In the genomic region with DNA sequence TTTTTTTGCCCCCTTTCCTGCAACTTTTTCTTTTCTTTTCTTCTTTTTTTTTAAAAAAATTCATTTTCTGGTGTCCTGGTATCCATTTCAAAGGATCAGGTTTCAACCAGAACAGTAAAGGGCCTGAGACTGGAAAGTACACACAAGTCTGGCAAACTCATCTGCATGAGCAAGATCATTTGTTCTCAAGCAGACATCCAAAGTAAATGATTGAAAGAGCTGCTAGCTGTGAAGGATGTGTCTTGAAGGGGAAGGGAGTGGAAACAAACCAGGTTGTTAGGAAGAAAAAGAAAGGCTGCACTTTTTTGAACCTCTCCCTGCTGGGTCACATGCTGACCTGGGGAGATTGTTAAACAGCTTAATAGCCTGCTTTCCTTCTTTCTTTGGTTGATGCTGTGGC, we compare ENCODE assay signal across 8 cellular contexts. TPM values are rescaled to one million over a fixed set of nuclear protein-coding genes. Genes with fewer than 3 reads are reported as not detected.
DNase-seq lines count a peak whose midpoint lies in the region; ATAC-seq and TF ChIP-seq lines count a peak whose summit lies in the region.
"Had no signal": no experiment of that assay in that cellular context is flagged by ENCODE, and none has a peak within 500 bp of the region (broad histone marks: within the 10 kb centered on the region; RNA-seq: fewer than 3 reads in every experiment).

No MANE protein-coding gene starts in this region.

- ATAC-seq in GM21360 (IDR thresholded peaks at IDR 0.05; ENCODE audit: unreplicated experiment) (no peak), HG02852 (IDR thresholded peaks at IDR 0.05; ENCODE audit: unreplicated experiment) (no peak)

- H3K27me3 ChIP-seq in endodermal cell (ENCODE audit: control insufficient read depth, insufficient read depth, low read length, poor library complexity, severe bottlenecking) (no peaks in the 10 kb centered on the region), uterus (no peaks in the 10 kb centered on the region)

- peak overlapping the region; percentile 16 for H3K9ac ChIP-seq in endodermal cell (ENCODE audit: extremely low read depth, low read length, poor library complexity, severe bottlenecking)

- TF ChIP-seq EP300 in Ishikawa (IDR thresholded peaks at IDR 0.05; ENCODE audit: borderline replicate concordance): no peak; the same call in 1 of the 2 replicates

- H3K4me3 ChIP-seq in endodermal cell (ENCODE audit: low read length) (peak overlapping the region; percentile 76), uterus (no peak overlapping the region)

- peaks cover 19% of the 10 kb centered on the region for H3K36me3 Mint-ChIP-seq in endodermal cell (ENCODE audit: low read depth)

- peak overlapping the region; percentile 97 for H3K4me3 Mint-ChIP-seq in endodermal cell

- H3K4me1 Mint-ChIP-seq in endodermal cell: peaks cover 66% of the 10 kb centered on the region

- TF ChIP-seq POLR2A in uterus (IDR thresholded peaks at IDR 0.05): no peak

- H3K9me3 ChIP-seq in endodermal cell (ENCODE audit: control insufficient read depth, low read length) (no peaks in the 10 kb centered on the region), uterus (no peaks in the 10 kb centered on the region)

- peaks cover 30% of the 10 kb centered on the region for H3K36me3 ChIP-seq in endodermal cell (ENCODE audit: control insufficient read depth, insufficient read depth, low read length)
- H3K36me3 ChIP-seq in uterus: no peaks in the 10 kb centered on the region

- DNase-seq in endodermal cell (peak; percentile 74), medulla oblongata (ENCODE audit: extremely low spot score) (peak; percentile 34), uterus (no peak), dermis blood vessel endothelial cell (no peak)
- DNase-seq: activated naive CD4-positive, alpha-beta T cell treated with anti-CD3 and anti-CD28 coated beads, Interleukin-2, amount 50 U/mL, for 16 hours had no signal

- H3K27ac Mint-ChIP-seq in endodermal cell: peak overlapping the region; percentile 86

- H3K9me3 Mint-ChIP-seq in endodermal cell: no peaks in the 10 kb centered on the region

- peak overlapping the region; percentile 58 for H3K27ac ChIP-seq in endodermal cell (ENCODE audit: low read depth, low read length)
- H3K27ac ChIP-seq in uterus: peak overlapping the region; percentile 5 to 30

- TF ChIP-seq CTCF in endodermal cell (conservative IDR thresholded peaks at IDR 0.05) (no peak), uterus (IDR thresholded peaks at IDR 0.05) (no peak)

- intact Hi-C loops in uterus (cut with DNase I; ENCODE audit: low total_unique reads): no loop called here

- H3K4me1 ChIP-seq in endodermal cell (ENCODE audit: control insufficient read depth, insufficient read depth, low read length): peaks cover 36% of the 10 kb centered on the region
- H3K4me1 ChIP-seq in uterus: peaks cover 0 to 8% of the 10 kb centered on the region in 2 donors

- no peak for TF ChIP-seq RAD21 in Ishikawa (IDR thresholded peaks at IDR 0.05; ENCODE audit: low read depth)

- no peaks in the 10 kb centered on the region for H3K27me3 Mint-ChIP-seq in endodermal cell (ENCODE audit: insufficient read depth)

TF ChIP-seq in Ishikawa, 13 proteins besides CTCF, POLR2A, EP300 and RAD21:
- TF ChIP-seq NFIC (IDR thresholded peaks at IDR 0.05): 0 out of 2 replicates have a peak, but pooled peaks have one; percentile 26
- TF ChIP-seq, protein P1, sequence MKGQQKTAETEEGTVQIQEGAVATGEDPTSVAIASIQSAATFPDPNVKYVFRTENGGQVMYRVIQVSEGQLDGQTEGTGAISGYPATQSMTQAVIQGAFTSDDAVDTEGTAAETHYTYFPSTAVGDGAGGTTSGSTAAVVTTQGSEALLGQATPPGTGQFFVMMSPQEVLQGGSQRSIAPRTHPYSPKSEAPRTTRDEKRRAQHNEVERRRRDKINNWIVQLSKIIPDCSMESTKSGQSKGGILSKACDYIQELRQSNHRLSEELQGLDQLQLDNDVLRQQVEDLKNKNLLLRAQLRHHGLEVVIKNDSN (IDR thresholded peaks at IDR 0.05): peak; percentile 53; the same call in 1 of the 2 replicates
- TF ChIP-seq, protein P2, sequence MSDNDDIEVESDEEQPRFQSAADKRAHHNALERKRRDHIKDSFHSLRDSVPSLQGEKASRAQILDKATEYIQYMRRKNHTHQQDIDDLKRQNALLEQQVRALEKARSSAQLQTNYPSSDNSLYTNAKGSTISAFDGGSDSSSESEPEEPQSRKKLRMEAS (IDR thresholded peaks at IDR 0.05): no peak
- no peak for TF ChIP-seq EGR1 (IDR thresholded peaks at IDR 0.05)

RNA-seq across cellular contexts. Expression of a gene that starts 5.3 kb away (rescaled TPM):
- total RNA-seq in endodermal cell (100 to 1,000 TPM; 224 to 228 TPM), uterus (100 to 1,000 TPM; 168 to 230 (median 194) TPM), dermis blood vessel endothelial cell (84.2 and 85.0 TPM in 2 replicates)
- polyA plus RNA-seq in endodermal cell (2013, experiment 1 of 2): 132 TPM
- 122 TPM for polyA plus RNA-seq in endodermal cell (2013, experiment 2 of 2)

Comparison
In these comparisons a context has a peak if more than half of its experiments do, and no peak if none do; other contexts are left out.
1. DNase-seq: peak in endodermal cell (single experiment) and medulla oblongata (single experiment); none in uterus (0 of 2) and dermis blood vessel endothelial cell (single experiment).